7 cellular contexts compared by ENCODE assay signal in the genomic region with DNA sequence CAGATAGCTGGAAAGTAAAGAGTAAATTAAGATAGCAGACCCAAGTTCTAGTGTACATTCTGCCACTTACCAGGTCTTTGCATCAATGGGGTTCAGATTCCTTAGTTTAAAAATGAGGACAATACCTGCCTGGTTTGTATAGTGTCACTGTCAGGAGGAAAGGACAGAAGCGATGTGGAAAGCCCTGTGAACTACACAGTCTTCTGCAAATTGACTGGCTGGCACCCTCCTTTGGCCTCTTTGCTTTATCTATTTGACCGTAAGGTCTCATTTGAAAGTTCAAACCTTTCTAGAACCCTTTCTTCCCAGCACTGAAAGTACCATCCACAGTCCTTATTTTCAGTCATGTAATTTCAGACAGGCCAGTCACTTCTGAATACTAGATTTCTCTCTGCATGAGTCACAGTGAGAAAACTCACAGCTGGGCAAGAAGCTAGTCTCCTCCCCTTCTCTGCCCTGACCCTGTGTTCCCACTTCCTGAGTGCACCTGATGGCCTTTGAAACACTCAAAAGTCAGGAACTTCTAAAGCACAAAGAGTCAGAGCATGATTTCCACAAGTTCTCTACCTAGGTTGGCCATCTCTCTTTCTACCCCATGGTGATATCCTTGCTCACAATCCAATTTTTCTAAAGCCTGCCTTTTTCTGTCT.
DNase-seq lines count a peak whose midpoint lies in the region; ATAC-seq lines count a peak whose summit lies in the region.

No MANE protein-coding gene starts in this region.

- no peaks in the 10 kb centered on the region for H3K27me3 ChIP-seq in adipocyte (replicated peaks; ENCODE audit: control insufficient read depth, insufficient read depth, low read length)

- H3K36me3 Mint-ChIP-seq in stimulated activated effector memory CD8-positive, alpha-beta T cell treated with anti-CD3 and anti-CD28 coated beads, Interleukin-12 subunit alpha, Interleukin-12 subunit beta, amount 100 ng/mL, for 72 hours = no peaks in the 10 kb centered on the region

- H3K9me3 Mint-ChIP-seq in stimulated activated effector memory CD8-positive, alpha-beta T cell treated with anti-CD3 and anti-CD28 coated beads, Interleukin-12 subunit alpha, Interleukin-12 subunit beta, amount 100 ng/mL, for 72 hours = peaks cover 2% of the 10 kb centered on the region

- intact Hi-C loops in posterior vena cava (cut with DNase I) = no loop called here

- no peak overlapping the region for H3K27ac Mint-ChIP-seq in stimulated activated effector memory CD8-positive, alpha-beta T cell treated with anti-CD3 and anti-CD28 coated beads, Interleukin-12 subunit alpha, Interleukin-12 subunit beta, amount 100 ng/mL, for 72 hours

- no peak overlapping the region for H3K4me3 ChIP-seq in adipocyte (ENCODE audit: low read length)

- H3K36me3 ChIP-seq in adipocyte (ENCODE audit: control insufficient read depth, insufficient read depth, low read length, severe bottlenecking) = no peaks in the 10 kb centered on the region

- H3K4me1 ChIP-seq in adipocyte (ENCODE audit: control insufficient read depth, insufficient read depth, low read length) = no peaks in the 10 kb centered on the region

- no peaks in the 10 kb centered on the region for H3K4me1 Mint-ChIP-seq in stimulated activated effector memory CD8-positive, alpha-beta T cell treated with anti-CD3 and anti-CD28 coated beads, Interleukin-12 subunit alpha, Interleukin-12 subunit beta, amount 100 ng/mL, for 72 hours

- H3K9me3 ChIP-seq in adipocyte (ENCODE audit: control insufficient read depth, low read length) = no peaks in the 10 kb centered on the region

- ATAC-seq in GM19324 (IDR thresholded peaks at IDR 0.05; ENCODE audit: low FRiP score, unreplicated experiment) (peak; percentile 90), HG03045 (IDR thresholded peaks at IDR 0.05; ENCODE audit: unreplicated experiment) (peak; percentile 97)
- ATAC-seq in stimulated activated effector memory CD8-positive, alpha-beta T cell treated with anti-CD3 and anti-CD28 coated beads, Interleukin-12 subunit alpha, Interleukin-12 subunit beta, amount 100 ng/mL, for 72 hours = peak; percentile 47

- DNase-seq in adipocyte (ENCODE audit: low read depth) (peak; percentile 33), posterior vena cava (ENCODE audit: low spot score) (no peak), NCI-H82 (lab: John Stamatoyannopoulos, UW) (no peak)
- no peak for DNase-seq in stimulated activated effector memory CD8-positive, alpha-beta T cell treated with anti-CD3 and anti-CD28 coated beads, Interleukin-12 subunit alpha, Interleukin-12 subunit beta, amount 100 ng/mL, for 72 hours (ENCODE audit: low spot score in 2 of 2)
- no peak for DNase-seq in activated CD4-positive, alpha-beta T cell treated with anti-CD3 and anti-CD28 coated beads, Interleukin-2, amount 50 U/mL, for 1 hour

- H3K9ac ChIP-seq in adipocyte (ENCODE audit: low read length) = no peak overlapping the region

- no peak overlapping the region for H3K4me3 Mint-ChIP-seq in stimulated activated effector memory CD8-positive, alpha-beta T cell treated with anti-CD3 and anti-CD28 coated beads, Interleukin-12 subunit alpha, Interleukin-12 subunit beta, amount 100 ng/mL, for 72 hours

Comparison
In these comparisons a context has a peak if more than half of its experiments do, and no peak if none do; other contexts are left out.
1. ATAC-seq: peak in every context shown above with its lines; median percentile 97 in HG03045; 90 in GM19324; 47 in stimulated activated effector memory CD8-positive, alpha-beta T cell treated with anti-CD3 and anti-CD28 coated beads, Interleukin-12 subunit alpha, Interleukin-12 subunit beta, amount 100 ng/mL, for 72 hours.